In genomic region chr20:11797161-11797560, GRCh38 we compare ENCODE assay signal across 16 cellular contexts.
"Had no signal": no experiment of that assay in that cellular context is flagged by ENCODE, and none has a peak within 500 bp of the region (broad histone marks: within the 10 kb centered on the region; RNA-seq: fewer than 3 reads in every experiment).

No MANE protein-coding gene starts in this region.

- H3K9me3 Mint-ChIP-seq: activated CD4-positive, alpha-beta T cell treated with anti-CD3 and anti-CD28 coated beads, Interleukin-2, amount 10 ng/mL, durations not matched to agents 24 days and 14 days; stimulated activated naive CD8-positive, alpha-beta T cell treated with anti-CD3 and anti-CD28 coated beads, Interleukin-15, Interleukin-2, amounts not matched to agents 100 ng/mL and 50 ng/mL, for 24 hours had no signal

- H3K4me1 ChIP-seq: esophagus muscularis mucosa, prostate gland, suprapubic skin, upper lobe of right lung had no signal

- H3K36me3 Mint-ChIP-seq: activated naive CD8-positive, alpha-beta T cell had no signal

- H3K36me3 ChIP-seq: brain microvascular endothelial cell, esophagus muscularis mucosa, prostate gland, suprapubic skin, upper lobe of right lung had no signal

- H3K9me3 ChIP-seq: esophagus muscularis mucosa, prostate gland, suprapubic skin, upper lobe of right lung had no signal

- DNase-seq: activated CD4-positive, alpha-beta T cell treated with anti-CD3 and anti-CD28 coated beads, Interleukin-2, amount 10 ng/mL, durations not matched to agents 24 days and 14 days; activated CD4-positive, CD25-positive, alpha-beta regulatory T cell; activated gamma-delta T cell treated with Interleukin-2 at 50 U/mL for 16 hours; brain microvascular endothelial cell; glutamatergic neuron; right cardiac atrium; small intestine; T-helper 17 cell; upper lobe of right lung had no signal

- H3K27ac ChIP-seq: brain microvascular endothelial cell, coronary artery, esophagus muscularis mucosa, prostate gland, suprapubic skin, upper lobe of right lung had no signal

- H3K27me3 Mint-ChIP-seq: activated CD4-positive, alpha-beta T cell treated with anti-CD3 and anti-CD28 coated beads, Interleukin-2, amount 10 ng/mL, durations not matched to agents 24 days and 14 days; activated naive CD8-positive, alpha-beta T cell; central memory CD8-positive, alpha-beta T cell; stimulated activated naive CD8-positive, alpha-beta T cell treated with anti-CD3 and anti-CD28 coated beads, Interleukin-15, Interleukin-2, amounts not matched to agents 100 ng/mL and 50 ng/mL, for 24 hours; T-helper 17 cell had no signal

- H3K27me3 ChIP-seq: brain microvascular endothelial cell, esophagus muscularis mucosa, suprapubic skin, upper lobe of right lung had no signal

- H3K4me3 Mint-ChIP-seq: activated CD4-positive, alpha-beta T cell treated with anti-CD3 and anti-CD28 coated beads, Interleukin-2, amount 10 ng/mL, durations not matched to agents 24 days and 14 days; activated naive CD8-positive, alpha-beta T cell; central memory CD8-positive, alpha-beta T cell; stimulated activated naive CD8-positive, alpha-beta T cell treated with anti-CD3 and anti-CD28 coated beads, Interleukin-15, Interleukin-2, amounts not matched to agents 100 ng/mL and 50 ng/mL, for 24 hours; T-helper 17 cell had no signal

- H3K4me3 ChIP-seq: coronary artery, esophagus muscularis mucosa, prostate gland, suprapubic skin, upper lobe of right lung had no signal

- H3K27ac Mint-ChIP-seq: activated CD4-positive, alpha-beta T cell treated with anti-CD3 and anti-CD28 coated beads, Interleukin-2, amount 10 ng/mL, durations not matched to agents 24 days and 14 days; activated naive CD8-positive, alpha-beta T cell; stimulated activated naive CD8-positive, alpha-beta T cell treated with anti-CD3 and anti-CD28 coated beads, Interleukin-15, Interleukin-2, amounts not matched to agents 100 ng/mL and 50 ng/mL, for 24 hours; T-helper 17 cell had no signal

- ATAC-seq: right cardiac atrium, T-helper 17 cell, upper lobe of right lung had no signal

- H3K4me1 Mint-ChIP-seq: activated CD4-positive, alpha-beta T cell treated with anti-CD3 and anti-CD28 coated beads, Interleukin-2, amount 10 ng/mL, durations not matched to agents 24 days and 14 days; central memory CD8-positive, alpha-beta T cell; T-helper 17 cell had no signal
